1 cellular context compared by ENCODE assay signal in genomic region chr1:23578997-23579363, GRCh38.
TF ChIP-seq lines count a peak whose summit lies in the region.

No MANE protein-coding gene starts in this region.

TF ChIP-seq in A549, 52 proteins besides CTCF, POLR2A, EP300 and RAD21 (continued from another document):
- no peak for TF ChIP-seq BCL3 (IDR thresholded peaks at IDR 0.05)
